Comparison of ENCODE assay signal across 8 cellular contexts in genomic region chr2:12718662-12719399, GRCh38. TPM values are rescaled to one million over a fixed set of nuclear protein-coding genes. Genes with fewer than 3 reads are reported as not detected.
A peak's percentile ranks its signal among the peaks of the same experiment; 100 is the strongest.
DNase-seq lines count a peak whose midpoint lies in the region; ATAC-seq, FAIRE-seq and TF ChIP-seq lines count a peak whose summit lies in the region.

No MANE protein-coding gene starts in this region.

- SMC1A ChIA-PET in GM12878 (lab: Charles Lee; ENCODE audit: uncharacterized antibody, unreplicated experiment) = interaction anchor here (5.0 kb wide), 1 partner anchor 889 kb away, joined by 48 read pairs; no protein-coding TSS in a partner anchor

- TF ChIP-seq EP300 in GM12878 (IDR thresholded peaks at IDR 0.05; ENCODE audit: borderline replicate concordance in 1 of 2, control insufficient read depth in 1 of 2, low read depth in 2 of 2, low read length in 2 of 2) = no peak
- TF ChIP-seq EP300 in stomach (IDR thresholded peaks at IDR 0.05) = no peak

- H3K9ac ChIP-seq in GM12878 (ENCODE audit: control insufficient read depth, insufficient read depth, low read length) (no peak overlapping the region; the same call in 1 of the 2 replicates), liver (ENCODE audit: low read depth in 1 of 2, low read length in 2 of 2) (peak overlapping the region; percentile 76 to 78)

- H2AFZ ChIP-seq in PC-9 (peak overlapping the region; percentile 79), GM12878 (ENCODE audit: control insufficient read depth, low read depth, low read length) (no peak overlapping the region; the same call in none of the 2 replicates)

- no peak for FAIRE-seq in GM12878 (lab: Jason Lieb, UNC)

- H3K4me2 ChIP-seq in PC-9 = peak overlapping the region; percentile 93
- peak overlapping the region; percentile 96 for H3K4me2 ChIP-seq in GM12878 (ENCODE audit: control insufficient read depth, insufficient read depth)

- POLR2A ChIA-PET in PC-9 (lab: Charles Lee; ENCODE audit: unreplicated experiment) = interaction anchor here (0.5 kb wide), 1 partner anchor 213 kb away, joined by 3 read pairs; no protein-coding TSS in a partner anchor
- POLR2A ChIA-PET in GM12878 (lab: Charles Lee) = no interaction called here

- peaks cover 79% of the 10 kb centered on the region for H3K79me2 ChIP-seq in PC-9 (ENCODE audit: low read depth)
- H3K79me2 ChIP-seq in GM12878 (ENCODE audit: control insufficient read depth, insufficient read depth, low read length) = no peaks in the 10 kb centered on the region

- H3K4me1 ChIP-seq in PC-9 (replicated peaks; ENCODE audit: insufficient read depth) (peaks cover 46% of the 10 kb centered on the region), GM12878 (ENCODE audit: control insufficient read depth, insufficient read depth, low read length) (peaks cover 3% of the 10 kb centered on the region; the same call in 1 of the 2 replicates), liver (ENCODE audit: control insufficient read depth in 4 of 4, insufficient read depth in 4 of 4, low read length in 3 of 4) (peaks cover 3 to 19% (median 12%) of the 10 kb centered on the region in 4 donors), stomach (peaks cover 38 to 70% (median 57%) of the 10 kb centered on the region in 4 donors)

- TF ChIP-seq RAD21 in GM12878 (IDR thresholded peaks at IDR 0.05; ENCODE audit: insufficient read depth, low read depth, low read length) (no peak), liver (IDR thresholded peaks at IDR 0.05) (no peak)

- ATAC-seq in GM12878 (no peak), esophagus mucosa (no peak)

- no peak for TF ChIP-seq POLR2A in GM12878 (IDR thresholded peaks at IDR 0.05; ENCODE audit: low read depth, low read length)
- no peak for TF ChIP-seq POLR2A in stomach (IDR thresholded peaks at IDR 0.05)

- no peaks in the 10 kb centered on the region for H3K27me3 ChIP-seq in PC-9 (ENCODE audit: insufficient read depth, low read depth)
- H3K27me3 ChIP-seq in GM12878 (replicated peaks in 1 of 2; ENCODE audit: control insufficient read depth in 2 of 2, insufficient read depth in 2 of 2, low read length in 1 of 2) = peaks cover 0 to 18% of the 10 kb centered on the region in 2 experiments; a peak in 2 of 4 replicates
- no peaks in the 10 kb centered on the region for H3K27me3 ChIP-seq in liver (ENCODE audit: control insufficient read depth in 4 of 4, insufficient read depth in 4 of 4, low read length in 3 of 4)
- H3K27me3 ChIP-seq in stomach = peaks cover 0 to 14% (median 0%) of the 10 kb centered on the region in 3 donors

- WGBS in GM12878 (ENCODE audit: insufficient coverage, insufficient replicate concordance, low lambda C conversion rate, missing lambda C conversion rate) = 6% methylated on average over 35 of the region's 36 CpGs
- WGBS in liver = 34% methylated on average over 36 of the region's 36 CpGs
- 0 to 3% (median 1%) methylated on average over 33 to 36 of the region's 36 CpGs for WGBS in stomach, 5 donors

- peak; percentile 51 for DNase-seq in EH (ENCODE audit: low read depth)
- peak in 1 of 2 experiments; percentile 34 for DNase-seq in PC-9
- DNase-seq in GM12878 (ENCODE audit: low read depth, low spot score) = no peak
- no peak for DNase-seq in stomach
- DNase-seq in hypothalamus (lab: John Stamatoyannopoulos, UW) = no peak
- DNase-seq in HT-29 (ENCODE audit: low spot score) = no peak

- in situ Hi-C loops in GM12878 (cut with MboI) = loop anchor here (5.0 kb wide), 1 partner anchor 887 kb away; no protein-coding TSS in a partner anchor

- H3F3A ChIP-seq in PC-9 (ENCODE audit: insufficient read depth, low read depth) = peaks cover 41% of the 10 kb centered on the region

- intact Hi-C loops in PC-9 (cut with micrococcal nuclease; ENCODE audit: unreplicated experiment) = loop anchor here (1.0 to 10.0 kb wide), 5 partner anchors 212 to 1024 kb away; no protein-coding TSS in a partner anchor
- intact Hi-C loops in GM12878 (cut with micrococcal nuclease; ENCODE audit: unreplicated experiment) = loop anchor here (5.0 kb wide), 4 partner anchors 177 to 542 kb away; no protein-coding TSS in a partner anchor
- intact Hi-C loops in stomach (cut with DNase I; ENCODE audit: low total_unique reads) = loop anchor here (10.0 kb wide), 1 partner anchor 884 kb away; no protein-coding TSS in a partner anchor

- H3K4me3 ChIP-seq in PC-9 (peak overlapping the region; percentile 96), GM12878 (peak overlapping the region; percentile 87), liver (ENCODE audit: low read depth in 1 of 3, low read length in 3 of 3) (peak overlapping the region; percentile 67 to 85 (median 76)), stomach (peak overlapping the region; percentile 69 to 87 (median 72))

- no peaks in the 10 kb centered on the region for H3K9me2 ChIP-seq in PC-9 (ENCODE audit: insufficient read depth)

- BruUV-seq in PC-9 (replicated peaks; lab: Mats Ljungman, UMichigan) (no TSS peak), GM12878 (replicated peaks; lab: Mats Ljungman, UMichigan) (no TSS peak)

- H3K9me3 ChIP-seq in PC-9 (ENCODE audit: insufficient read depth, low read depth) (no peaks in the 10 kb centered on the region), GM12878 (replicated peaks; ENCODE audit: control insufficient read depth, insufficient read depth, low read length) (no peaks in the 10 kb centered on the region), liver (ENCODE audit: control insufficient read depth in 4 of 4, low read length in 3 of 4) (no peaks in the 10 kb centered on the region), stomach (no peaks in the 10 kb centered on the region)

- RAD21 ChIA-PET in GM12878 (lab: Charles Lee; ENCODE audit: unreplicated experiment) = interaction anchor here (4.2 kb wide), 1 partner anchor 852 kb away, joined by 29 read pairs; no protein-coding TSS in a partner anchor

- TF ChIP-seq CTCF in PC-9 (conservative IDR thresholded peaks at IDR 0.05) (peak; percentile 14; the same call in 1 of the 2 replicates), GM12878 (IDR thresholded peaks at IDR 0.05 in 2 of 3, conservative IDR thresholded peaks at IDR 0.05 in 1 of 3; ENCODE audit: control insufficient read depth in 2 of 3, extremely low read depth in 1 of 3, insufficient read depth in 1 of 3, low read depth in 3 of 3, low read length in 3 of 3) (no peak), liver (IDR thresholded peaks at IDR 0.05; ENCODE audit: low read depth, low read length, missing input control) (no peak), stomach (IDR thresholded peaks at IDR 0.05) (no peak)

- H3K27ac ChIP-seq in PC-9 (peak overlapping the region; percentile 94), GM12878 (ENCODE audit: control insufficient read depth, insufficient read depth) (no peak overlapping the region), liver (ENCODE audit: low read depth in 1 of 2, low read length in 2 of 2) (peak overlapping the region; percentile 92 to 96), stomach (peak overlapping the region; percentile 92 to 97 (median 95))

- peaks cover 39% of the 10 kb centered on the region for H4K20me1 ChIP-seq in PC-9 (ENCODE audit: insufficient read depth)
- H4K20me1 ChIP-seq in GM12878 (ENCODE audit: control insufficient read depth, insufficient read depth) = 0 out of 2 replicates have a peak, but pooled peaks cover 3% of the 10 kb centered on the region

- CTCF ChIA-PET in PC-9 (lab: Charles Lee) = interaction anchor here (0.6 kb wide), 1 partner anchor 10 kb away, joined by 3 read pairs; no protein-coding TSS in a partner anchor
- CTCF ChIA-PET in GM12878 (lab: Yijun Ruan, JAX) = interaction anchor here (4.2 kb wide), 2 partner anchors 854 to 890 kb away, joined by 61 to 65 read pairs; no protein-coding TSS in a partner anchor

- peaks cover 34% of the 10 kb centered on the region for H3K36me3 ChIP-seq in PC-9 (ENCODE audit: low read depth)
- H3K36me3 ChIP-seq in GM12878 (ENCODE audit: control insufficient read depth in 2 of 2, insufficient read depth in 2 of 2, low read length in 1 of 2) = no peaks in the 10 kb centered on the region
- H3K36me3 ChIP-seq in liver (ENCODE audit: control insufficient read depth in 4 of 4, insufficient read depth in 3 of 4, low read depth in 1 of 4, low read length in 3 of 4) = no peaks in the 10 kb centered on the region
- peaks cover 0 to 7% (median 5%) of the 10 kb centered on the region in 4 donors for H3K36me3 ChIP-seq in stomach

TF ChIP-seq in GM12878, 131 proteins besides CTCF, POLR2A, EP300 and RAD21 (continues in another document):
- TF ChIP-seq RB1 (IDR thresholded peaks at IDR 0.05; ENCODE audit: borderline replicate concordance) = no peak
- TF ChIP-seq ZNF274 (IDR thresholded peaks at IDR 0.05; ENCODE audit: insufficient read depth, insufficient read length) = no peak
- TF ChIP-seq PAX8 (IDR thresholded peaks at IDR 0.05) = no peak
- no peak for TF ChIP-seq ESRRA (IDR thresholded peaks at IDR 0.05; ENCODE audit: low read length)
- TF ChIP-seq SMARCA5 (IDR thresholded peaks at IDR 0.05) = no peak

TF ChIP-seq in liver, 16 proteins besides CTCF, POLR2A, EP300 and RAD21 (continues in another document):
- TF ChIP-seq TAF1 (conservative IDR thresholded peaks at IDR 0.05) (no peak), HNF4A (conservative IDR thresholded peaks at IDR 0.05) (no peak), EGR1 (IDR thresholded peaks at IDR 0.05; ENCODE audit: low read depth in 2 of 2) (no peak), HNF4G (IDR thresholded peaks at IDR 0.05) (no peak)

RNA-seq across cellular contexts. Expression of gene TRIB2, which starts 2.1 kb away (rescaled TPM):
- 18.9 and 20.2 TPM in 2 replicates for total RNA-seq in PC-9 (2021)
- 16.9 and 24.4 TPM in 2 replicates for total RNA-seq in GM12878 (2013; cell fraction: nucleolus; rRNA removed)
- 8.6 and 9.2 TPM in 2 replicates for total RNA-seq in GM12878 (2014; rRNA removed)
- total RNA-seq in GM12878 (2014; rRNA removed; fragmentation: Illumina TruSeq; extraction: Trizol) = 5.2 and 5.3 TPM in 2 replicates
- total RNA-seq in GM12878 (2021) = 8.4 and 9.7 TPM in 2 replicates
- polyA plus RNA-seq in GM12878 (2011; ENCODE audit: low read depth) = 3.3 TPM
- 5.1 and 6.4 TPM in 2 replicates for polyA plus RNA-seq in GM12878 (2011; rRNA removed)
- polyA plus RNA-seq in GM12878 (2011; cell fraction: cytosol; rRNA removed) = 6.0 and 6.1 TPM in 2 replicates
- 8.2 and 11.0 TPM in 2 replicates for polyA plus RNA-seq in GM12878 (2011; cell fraction: nucleus; rRNA removed)
- polyA plus RNA-seq in GM12878 (2012) = 2.4 and 2.8 TPM in 2 replicates
- 6.8 and 7.3 TPM in 2 replicates for polyA plus RNA-seq in GM12878 (2014; fragmentation: Illumina TruSeq; extraction: Trizol)
- polyA plus RNA-seq in GM12878 (2014; fragmentation: Nextera tagmentation; extraction: Ambion mirVana) = 1 to 10 TPM; 1.6 to 3.5 TPM
- polyA plus RNA-seq in GM12878 (2014; rRNA removed) = 6.8 and 9.0 TPM in 2 replicates
- 1 to 10 TPM; 3.9 to 5.1 TPM for polyA plus RNA-seq in GM12878 (2016; fragmentation: Nextera tagmentation; extraction: Ambion mirVana)
- polyA minus RNA-seq in GM12878 (2011; rRNA and poly(A)+ RNA removed) = 2.6 and 4.8 TPM in 2 replicates
- polyA minus RNA-seq in GM12878 (2011; cell fraction: cytosol; rRNA and poly(A)+ RNA removed) = 1.9 and 4.3 TPM in 2 replicates
- 7.5 and 9.4 TPM in 2 replicates for polyA minus RNA-seq in GM12878 (2011; cell fraction: nucleus; rRNA and poly(A)+ RNA removed)
- 10 to 100 TPM; 15.7 to 27.8 TPM for total RNA-seq in liver
- polyA plus RNA-seq in liver = 1 to 10 TPM; 6.7 to 9.0 TPM
- 100 to 1,000 TPM in 2 of 5 donors, 10 to 100 TPM in 2, 1 to 10 TPM in 1; 6.4 to 226 (median 91.0) TPM for total RNA-seq in stomach
- 10 to 100 TPM; 26.4 to 33.6 (median 29.8) TPM for polyA plus RNA-seq in stomach
- total RNA-seq in esophagus mucosa = 12.7 TPM
- 5.7 and 8.6 TPM in 2 replicates for total RNA-seq in HT-29 (2014; rRNA removed; shearing (Covaris generic))
